Comparison of ENCODE assay signal across 1 cellular context in genomic region chr7:100585511-100586265, GRCh38.
A peak's percentile ranks its signal among the peaks of the same experiment; 100 is the strongest.
TF ChIP-seq lines count a peak whose summit lies in the region.

Gene LRCH4 (minus strand): TSS chr7:100586129. CDS start chr7:100586100, 29 bp downstream.

TF ChIP-seq in HepG2, 621 proteins besides CTCF, POLR2A, EP300 and RAD21 (continued from another document and continues in another):
- TF ChIP-seq ZHX1 (CRISPR knock-in tag; IDR thresholded peaks at IDR 0.05; ENCODE audit: low read depth) (no peak), STAG1 (CRISPR knock-in tag; IDR thresholded peaks at IDR 0.05) (no peak), GTF3A (CRISPR knock-in tag; conservative IDR thresholded peaks at IDR 0.05) (no peak), ZNF792 (CRISPR knock-in tag; IDR thresholded peaks at IDR 0.05) (peak; percentile 89), HOXA3 (CRISPR knock-in tag; IDR thresholded peaks at IDR 0.05) (peak; percentile 62; the same call in 1 of the 2 replicates), ZSCAN9 (CRISPR knock-in tag; IDR thresholded peaks at IDR 0.05; ENCODE audit: borderline replicate concordance) (no peak), ZNF441 (CRISPR knock-in tag; IDR thresholded peaks at IDR 0.05; ENCODE audit: borderline replicate concordance) (peak; percentile 29; the same call in 1 of the 2 replicates), ZFX (CRISPR knock-in tag; IDR thresholded peaks at IDR 0.05; ENCODE audit: low read depth) (peak; percentile 66), ZNF605 (CRISPR knock-in tag; IDR thresholded peaks at IDR 0.05) (peak; percentile 31; the same call in 1 of the 2 replicates), HCFC1 (IDR thresholded peaks at IDR 0.05; ENCODE audit: low read depth, low read length) (peak; percentile 37; the same call in 1 of the 2 replicates), ZNF432 (CRISPR knock-in tag; IDR thresholded peaks at IDR 0.05; ENCODE audit: borderline replicate concordance) (no peak), CBX1 (IDR thresholded peaks at IDR 0.05; ENCODE audit: low read depth) (no peak), PRDM4 (CRISPR knock-in tag; IDR thresholded peaks at IDR 0.05; ENCODE audit: borderline replicate concordance) (0 out of 2 replicates have a peak, but pooled peaks have one; percentile 37), ZNF749 (CRISPR knock-in tag; IDR thresholded peaks at IDR 0.05; ENCODE audit: borderline replicate concordance) (no peak), ZNF143 (CRISPR knock-in tag; IDR thresholded peaks at IDR 0.05) (no peak), JUN (CRISPR knock-in tag; IDR thresholded peaks at IDR 0.05) (no peak), HDAC1 (CRISPR knock-in tag; IDR thresholded peaks at IDR 0.05) (peak; percentile 88), ATF3 (CRISPR knock-in tag; IDR thresholded peaks at IDR 0.05) (0 out of 2 replicates have a peak, but pooled peaks have one; percentile 52), KDM3A (CRISPR knock-in tag; IDR thresholded peaks at IDR 0.05; ENCODE audit: low read depth) (peak; percentile 90; the same call in 1 of the 2 replicates), ZKSCAN8 (CRISPR knock-in tag; IDR thresholded peaks at IDR 0.05; ENCODE audit: borderline replicate concordance) (peak; percentile 78; the same call in 1 of the 2 replicates), GABPA (IDR thresholded peaks at IDR 0.05; ENCODE audit: low read depth, low read length) (no peak), GABPA (CRISPR knock-in tag; IDR thresholded peaks at IDR 0.05; ENCODE audit: low read depth) (peak; percentile 79), ZNF775 (CRISPR knock-in tag; IDR thresholded peaks at IDR 0.05; ENCODE audit: borderline replicate concordance) (no peak), ZSCAN25 (CRISPR knock-in tag; IDR thresholded peaks at IDR 0.05) (peak; percentile 61), ZNF124 (CRISPR knock-in tag; IDR thresholded peaks at IDR 0.05) (0 out of 2 replicates have a peak, but pooled peaks have one; percentile 31), HNF4A (CRISPR knock-in tag; IDR thresholded peaks at IDR 0.05) (0 out of 2 replicates have a peak, but pooled peaks have one; percentile 2), ZFP36 (IDR thresholded peaks at IDR 0.05; ENCODE audit: borderline replicate concordance, low read depth, low read length, partially characterized antibody) (no peak), ZNF12 (CRISPR knock-in tag; IDR thresholded peaks at IDR 0.05) (0 out of 2 replicates have a peak, but pooled peaks have one; percentile 44), FOXO1 (CRISPR knock-in tag; IDR thresholded peaks at IDR 0.05) (0 out of 2 replicates have a peak, but pooled peaks have one; percentile 50), IKZF4 (CRISPR knock-in tag; IDR thresholded peaks at IDR 0.05; ENCODE audit: borderline replicate concordance, low read depth, not compliant biosample characterization) (peak; percentile 53), ZNF263 (CRISPR knock-in tag; IDR thresholded peaks at IDR 0.05) (no peak), SNAPC5 (CRISPR knock-in tag; IDR thresholded peaks at IDR 0.05; ENCODE audit: borderline replicate concordance) (peak; percentile 99), GRHL1 (CRISPR knock-in tag; conservative IDR thresholded peaks at IDR 0.05) (no peak), SIN3A (IDR thresholded peaks at IDR 0.05; ENCODE audit: borderline replicate concordance, low read depth, low read length) (no peak; the same call in 1 of the 2 replicates), ZBED4 (CRISPR knock-in tag; IDR thresholded peaks at IDR 0.05; ENCODE audit: borderline replicate concordance) (no peak; the same call in 1 of the 2 replicates), ZNF609 (CRISPR knock-in tag; IDR thresholded peaks at IDR 0.05; ENCODE audit: borderline replicate concordance) (no peak; the same call in 1 of the 2 replicates), ZNF558 (CRISPR knock-in tag; IDR thresholded peaks at IDR 0.05; ENCODE audit: borderline replicate concordance) (0 out of 2 replicates have a peak, but pooled peaks have one; percentile 42), YEATS2 (CRISPR knock-in tag; IDR thresholded peaks at IDR 0.05; ENCODE audit: borderline replicate concordance) (peak; percentile 90), PHB2 (IDR thresholded peaks at IDR 0.05; ENCODE audit: partially characterized antibody) (no peak), ZNF235 (CRISPR knock-in tag; IDR thresholded peaks at IDR 0.05; ENCODE audit: borderline replicate concordance) (peak; percentile 51), ZNF512B (CRISPR knock-in tag; IDR thresholded peaks at IDR 0.05; ENCODE audit: borderline replicate concordance) (no peak)
